21 cellular contexts compared by ENCODE assay signal in the genomic region with DNA sequence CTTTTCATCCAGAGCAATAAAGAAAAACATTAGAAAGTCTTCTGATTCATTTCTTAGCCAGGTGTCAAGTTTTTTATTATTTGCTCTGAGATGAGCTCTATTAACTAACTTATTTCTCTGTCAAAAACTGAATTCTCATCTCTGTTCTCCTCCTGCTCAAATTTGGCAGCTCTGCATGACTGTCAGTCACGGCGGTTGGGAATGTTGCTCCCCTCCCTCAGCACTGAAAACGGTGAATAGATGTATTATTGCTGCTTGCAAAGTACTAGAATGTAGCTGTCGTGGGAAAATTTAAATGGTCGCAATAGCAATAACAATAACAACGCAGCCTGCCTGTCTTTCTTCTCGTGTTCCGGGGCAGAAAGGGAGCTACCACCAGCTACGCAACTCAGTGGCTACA.
A peak's percentile ranks its signal among the peaks of the same experiment; 100 is the strongest.
DNase-seq lines count a peak whose midpoint lies in the region; ATAC-seq, FAIRE-seq and TF ChIP-seq lines count a peak whose summit lies in the region.
"Had no signal": no experiment of that assay in that cellular context is flagged by ENCODE, and none has a peak within 500 bp of the region (broad histone marks: within the 10 kb centered on the region; RNA-seq: fewer than 3 reads in every experiment).

No MANE protein-coding gene starts in this region.

- H2AFZ ChIP-seq in HepG2 (ENCODE audit: low read length): peak overlapping the region; percentile 33

- intact Hi-C loops in HepG2 (cut with micrococcal nuclease; ENCODE audit: unreplicated experiment) (no loop called here), right lobe of liver (cut with DNase I) (no loop called here), dorsolateral prefrontal cortex (cut with DNase I) (loop anchor here in 1 of 2 donors (5.0 to 10.0 kb wide), 3 partner anchors 59 to 676 kb away; no protein-coding TSS in a partner anchor), tibial artery (cut with DNase I; ENCODE audit: low total_unique reads) (no loop called here)

- H3K36me3 ChIP-seq in HepG2 (replicated peaks in 1 of 2; ENCODE audit: control insufficient read depth in 1 of 2, insufficient read depth in 2 of 2, low read length in 2 of 2) (no peaks in the 10 kb centered on the region), right lobe of liver (no peaks in the 10 kb centered on the region), tibial artery (no peaks in the 10 kb centered on the region)

- H3K4me3 Mint-ChIP-seq in neural crest cell: peak overlapping the region; percentile 6

- no peaks in the 10 kb centered on the region for H3K9me3 Mint-ChIP-seq in neural crest cell

- no peak overlapping the region for H3K4me3 ChIP-seq in HepG2 (replicated peaks in 1 of 3; ENCODE audit: insufficient read depth in 1 of 3, low read depth in 2 of 3, low read length in 3 of 3)
- H3K4me3 ChIP-seq in right lobe of liver: no peak overlapping the region
- H3K4me3 ChIP-seq in dorsolateral prefrontal cortex: peak overlapping the region in 41 of 59 donors; percentile 1 to 49 (median 26)
- H3K4me3 ChIP-seq in tibial artery: peak overlapping the region; percentile 23 to 27

- no peak overlapping the region for H3K27ac Mint-ChIP-seq in neural crest cell (ENCODE audit: unreplicated experiment)

- peaks cover 9% of the 10 kb centered on the region for H3K4me1 Mint-ChIP-seq in neural crest cell

- no peak for TF ChIP-seq EP300 in HepG2 (IDR thresholded peaks at IDR 0.05; ENCODE audit: low read depth in 2 of 2, low read length in 2 of 2)
- no peak for TF ChIP-seq EP300 in HepG2 (CRISPR knock-in tag; IDR thresholded peaks at IDR 0.05; ENCODE audit: borderline replicate concordance)

- WGBS in HepG2 (ENCODE audit: low lambda C conversion rate): 16% methylated on average over 9 of the region's 9 CpGs
- WGBS in right lobe of liver (ENCODE audit: insufficient coverage, low coverage, low lambda C conversion rate, missing lambda C conversion rate): 77% methylated on average over 9 of the region's 9 CpGs

- H3K27me3 ChIP-seq in HepG2 (ENCODE audit: control insufficient read depth in 1 of 2, insufficient read depth in 2 of 2, low read length in 2 of 2) (peaks cover 0 to 16% of the 10 kb centered on the region in 2 experiments; a peak in 2 of 5 replicates), right lobe of liver (no peaks in the 10 kb centered on the region), dorsolateral prefrontal cortex (peaks cover 0 to 9% (median 0%) of the 10 kb centered on the region in 45 donors), tibial artery (no peaks in the 10 kb centered on the region)

- in situ Hi-C loops in HepG2 (cut with HindIII; ENCODE audit: extremely low pct_ligation_motif_present, low pct_unique_long_range_greater_than_20kb): loop anchor here (25.0 kb wide), 1 partner anchor 656 kb away; no protein-coding TSS in a partner anchor

- POLR2A ChIA-PET in HepG2 (lab: Yijun Ruan, JAX): no interaction called here

- FAIRE-seq in HepG2 (lab: Jason Lieb, UNC): no peak
- FAIRE-seq: G401.6 had no signal

- H3K36me3 Mint-ChIP-seq in neural crest cell (ENCODE audit: low read depth): no peaks in the 10 kb centered on the region

- CTCF ChIA-PET in HepG2 (lab: Yijun Ruan, JAX; ENCODE audit: low intra/inter-chr PET ratio, low total read pairs): no interaction called here

- H3K9me3 ChIP-seq in HepG2 (ENCODE audit: low read length) (no peaks in the 10 kb centered on the region), right lobe of liver (no peaks in the 10 kb centered on the region), tibial artery (no peaks in the 10 kb centered on the region)

- no peak overlapping the region for H3K27ac ChIP-seq in HepG2 (ENCODE audit: extremely low read length, insufficient read depth, low read length)
- no peak overlapping the region for H3K27ac ChIP-seq in right lobe of liver
- no peak overlapping the region for H3K27ac ChIP-seq in dorsolateral prefrontal cortex
- H3K27ac ChIP-seq in tibial artery: no peak overlapping the region
- H3K27ac ChIP-seq: 22Rv1, RWPE1 had no signal

- BruUV-seq in HepG2 (replicated peaks; lab: Mats Ljungman, UMichigan): no TSS peak

- H3K79me2 ChIP-seq in HepG2 (ENCODE audit: insufficient read depth, low read length): no peaks in the 10 kb centered on the region

- H3K4me1 ChIP-seq in HepG2 (ENCODE audit: insufficient read depth, low read length) (0 out of 2 replicates have a peak, but pooled peaks cover 4% of the 10 kb centered on the region), right lobe of liver (peaks cover 0 to 8% (median 0%) of the 10 kb centered on the region in 4 donors), tibial artery (peaks cover 0 to 77% (median 26%) of the 10 kb centered on the region in 4 donors)

- H3K4me2 ChIP-seq in HepG2 (ENCODE audit: low read depth, low read length): no peak overlapping the region

- H3K9ac ChIP-seq in HepG2 (ENCODE audit: insufficient read depth, low read depth, low read length): no peak overlapping the region

- TF ChIP-seq POLR2A in HepG2 (IDR thresholded peaks at IDR 0.05; ENCODE audit: insufficient read depth in 1 of 2, low read depth in 2 of 2, low read length in 2 of 2) (no peak), right lobe of liver (IDR thresholded peaks at IDR 0.05) (no peak)

- TF ChIP-seq CTCF in HepG2 (CRISPR knock-in tag; IDR thresholded peaks at IDR 0.05): no peak
- no peak for TF ChIP-seq CTCF in right lobe of liver (IDR thresholded peaks at IDR 0.05)
- TF ChIP-seq CTCF in dorsolateral prefrontal cortex (IDR thresholded peaks at IDR 0.05 in 54 of 56, conservative IDR thresholded peaks at IDR 0.05 in 2 of 56; ENCODE audit: low read depth in 1 of 56, partially characterized antibody in 56 of 56): no peak
- no peak for TF ChIP-seq CTCF in neural crest cell (conservative IDR thresholded peaks at IDR 0.05)
- no peak for TF ChIP-seq CTCF in tibial artery (IDR thresholded peaks at IDR 0.05)

- no peak for TF ChIP-seq RAD21 in HepG2 (CRISPR knock-in tag; IDR thresholded peaks at IDR 0.05)

- H4K20me1 ChIP-seq in HepG2 (ENCODE audit: insufficient read depth, low read length): no peaks in the 10 kb centered on the region

- DNase-seq in HepG2 (ENCODE audit: low spot score): no peak
- no peak for DNase-seq in right lobe of liver
- no peak for DNase-seq in dorsolateral prefrontal cortex
- DNase-seq in neural crest cell (ENCODE audit: low read depth, low spot score): no peak
- no peak for DNase-seq in tibial artery
- DNase-seq in NCI-H2081 (lab: John Stamatoyannopoulos, UW): no peak
- no peak for DNase-seq in HUDEP-2 (lab: John Stamatoyannopoulos, UW; ENCODE audit: unreplicated experiment in 76 of 76)
- DNase-seq: COR-L47, DMS 273 treated with DMSO at 0.1 percent for 48 hours, HCEC 1CT, KBM-7, MV-4-11, NCI-H1417, NCI-H187, NCI-H226, NCI-H524 treated with DMSO at 0.1 percent for 48 hours, PC-3 had no signal

- ATAC-seq in HepG2: no peak
- ATAC-seq in right lobe of liver: no peak
- ATAC-seq in HG02763 (IDR thresholded peaks at IDR 0.05; ENCODE audit: unreplicated experiment): no peak
- ATAC-seq: PC-3 had no signal

- H3K27me3 Mint-ChIP-seq in neural crest cell (ENCODE audit: low read depth): peaks cover 24% of the 10 kb centered on the region

TF ChIP-seq in HepG2, 621 proteins besides CTCF, POLR2A, EP300 and RAD21 (continues in another document):
- TF ChIP-seq, protein P1, sequence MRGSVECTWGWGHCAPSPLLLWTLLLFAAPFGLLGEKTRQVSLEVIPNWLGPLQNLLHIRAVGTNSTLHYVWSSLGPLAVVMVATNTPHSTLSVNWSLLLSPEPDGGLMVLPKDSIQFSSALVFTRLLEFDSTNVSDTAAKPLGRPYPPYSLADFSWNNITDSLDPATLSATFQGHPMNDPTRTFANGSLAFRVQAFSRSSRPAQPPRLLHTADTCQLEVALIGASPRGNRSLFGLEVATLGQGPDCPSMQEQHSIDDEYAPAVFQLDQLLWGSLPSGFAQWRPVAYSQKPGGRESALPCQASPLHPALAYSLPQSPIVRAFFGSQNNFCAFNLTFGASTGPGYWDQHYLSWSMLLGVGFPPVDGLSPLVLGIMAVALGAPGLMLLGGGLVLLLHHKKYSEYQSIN (CRISPR knock-in tag; IDR thresholded peaks at IDR 0.05; ENCODE audit: borderline replicate concordance): no peak
- TF ChIP-seq ZFP41 (CRISPR knock-in tag; IDR thresholded peaks at IDR 0.05; ENCODE audit: borderline replicate concordance): no peak
- TF ChIP-seq ZNF326 (CRISPR knock-in tag; IDR thresholded peaks at IDR 0.05; ENCODE audit: borderline replicate concordance): no peak
- no peak for TF ChIP-seq TEAD2 (CRISPR knock-in tag; IDR thresholded peaks at IDR 0.05)
- no peak for TF ChIP-seq ZNF383 (CRISPR knock-in tag; IDR thresholded peaks at IDR 0.05; ENCODE audit: borderline replicate concordance)
- no peak for TF ChIP-seq RNF2 (conservative IDR thresholded peaks at IDR 0.05; ENCODE audit: low read depth)
- TF ChIP-seq ZNF354B (CRISPR knock-in tag; IDR thresholded peaks at IDR 0.05): no peak
- TF ChIP-seq MTF2 (CRISPR knock-in tag; IDR thresholded peaks at IDR 0.05; ENCODE audit: borderline replicate concordance): no peak
- no peak for TF ChIP-seq ZNF207 (IDR thresholded peaks at IDR 0.05; ENCODE audit: borderline replicate concordance)
- TF ChIP-seq ZMAT3 (CRISPR knock-in tag; conservative IDR thresholded peaks at IDR 0.05): no peak
- TF ChIP-seq ATM (IDR thresholded peaks at IDR 0.05; ENCODE audit: borderline replicate concordance): no peak
- no peak for TF ChIP-seq ATF4 (CRISPR knock-in tag; IDR thresholded peaks at IDR 0.05)
- TF ChIP-seq CENPX (CRISPR knock-in tag; IDR thresholded peaks at IDR 0.05): no peak
- no peak for TF ChIP-seq ZSCAN31 (CRISPR knock-in tag; IDR thresholded peaks at IDR 0.05; ENCODE audit: low read depth)
- TF ChIP-seq, protein P2, sequence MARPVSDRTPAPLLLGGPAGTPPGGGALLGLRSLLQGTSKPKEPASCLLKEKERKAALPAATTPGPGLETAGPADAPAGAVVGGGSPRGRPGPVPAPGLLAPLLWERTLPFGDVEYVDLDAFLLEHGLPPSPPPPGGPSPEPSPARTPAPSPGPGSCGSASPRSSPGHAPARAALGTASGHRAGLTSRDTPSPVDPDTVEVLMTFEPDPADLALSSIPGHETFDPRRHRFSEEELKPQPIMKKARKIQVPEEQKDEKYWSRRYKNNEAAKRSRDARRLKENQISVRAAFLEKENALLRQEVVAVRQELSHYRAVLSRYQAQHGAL (CRISPR knock-in tag; IDR thresholded peaks at IDR 0.05; ENCODE audit: not compliant biosample characterization): no peak
- TF ChIP-seq FLYWCH1 (CRISPR knock-in tag; IDR thresholded peaks at IDR 0.05): no peak

Comparison
In these comparisons a context has a peak if more than half of its experiments do, and no peak if none do; other contexts are left out.
1. H3K4me3 ChIP-seq: peak in dorsolateral prefrontal cortex (41 of 59) and tibial artery (2 of 2); none in HepG2 (0 of 3) and right lobe of liver (0 of 3).